In genomic region chr4:99661907-99662306, GRCh38 we compare ENCODE assay signal across 23 cellular contexts. TPM values are rescaled to one million over a fixed set of nuclear protein-coding genes. Genes with fewer than 3 reads are reported as not detected.
"Had no signal": no experiment of that assay in that cellular context is flagged by ENCODE, and none has a peak within 500 bp of the region (broad histone marks: within the 10 kb centered on the region; RNA-seq: fewer than 3 reads in every experiment).

No MANE protein-coding gene starts in this region.

- H3K4me3 ChIP-seq: K562, SJCRH30 had no signal

- H3K27ac ChIP-seq: KMS-11, SJCRH30 had no signal

- DNase-seq: Kasumi-1, MM.1S, NCI-H1092 treated with DMSO at 0.1 percent for 48 hours, NCI-H1436, NCI-H187, NCI-H2029, NCI-H2081 treated with DMSO at 0.1 percent for 48 hours, NCI-H2171, NCI-H226, NCI-H446, NCI-H510A, NCI-H524 treated with DMSO at 0.1 percent for 48 hours, NCI-H69, NCI-H774, RPMI8226, SHP77 treated with DMSO at 0.1 percent for 48 hours, SJCRH30 had no signal

- FAIRE-seq: K562, RCC 7860 had no signal

- ATAC-seq: K562, SK-N-SH treated with all-trans-retinoic acid at 6 μM for 48 hours had no signal

- H3K36me3 ChIP-seq: SJCRH30 had no signal

- H3K9me3 ChIP-seq: SJCRH30 had no signal

- H3K27me3 ChIP-seq: SJCRH30 had no signal

RNA-seq across cellular contexts. Expression of gene C4orf54, which starts 4.3 kb away (rescaled TPM):
- total RNA-seq: HT1080, K562 had no signal
- polyA plus RNA-seq: IgD-negative memory B cell, K562 had no signal
